ENCODE assay signal across 8 cellular contexts in the genomic region with DNA sequence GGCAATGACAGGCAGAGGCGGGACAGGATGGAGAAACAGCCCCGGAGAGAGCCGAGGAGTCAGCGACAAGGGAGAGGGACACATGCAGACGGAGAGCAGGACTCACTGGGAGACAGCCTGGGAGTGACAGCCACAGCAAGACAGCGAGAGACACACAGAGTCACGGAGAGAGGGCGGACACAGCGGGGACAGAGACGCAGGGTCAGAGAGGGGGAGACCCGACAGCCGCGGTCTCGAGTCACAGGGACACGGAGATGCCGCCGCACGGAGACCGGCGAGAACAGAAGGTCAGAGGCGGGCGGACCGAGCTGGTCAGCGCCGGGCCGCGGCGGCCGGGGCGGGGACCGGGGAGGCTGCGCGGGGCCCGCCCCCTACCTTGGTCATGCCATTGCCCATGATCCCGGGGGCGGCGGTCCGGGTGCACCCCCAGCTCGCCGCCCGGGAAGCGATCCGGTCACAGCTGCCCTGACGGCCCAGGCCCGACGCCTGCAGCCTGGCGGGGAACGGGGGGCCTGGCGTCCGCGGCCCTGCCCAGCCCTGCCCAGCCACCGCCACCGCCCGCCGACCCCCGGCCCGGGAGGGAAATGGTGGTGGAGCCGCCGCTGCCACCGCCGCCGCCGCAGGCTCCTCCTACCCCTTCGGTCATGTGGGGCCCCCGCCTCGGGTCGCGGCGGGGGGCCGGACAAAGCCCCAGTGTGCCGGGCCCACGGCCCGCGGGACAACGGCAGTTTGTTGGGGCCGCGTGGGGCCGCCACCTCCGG. TPM values are rescaled to one million over a fixed set of nuclear protein-coding genes. Genes with fewer than 3 reads are reported as not detected.
A peak's percentile ranks its signal among the peaks of the same experiment; 100 is the strongest.
DNase-seq lines count a peak whose midpoint lies in the region; ATAC-seq and TF ChIP-seq lines count a peak whose summit lies in the region.

Gene DUSP15 (minus strand): TSS at position 586 of the 761 bp plus-strand sequence. CDS start 190 bp downstream, at position 396.
A gene with protein sequence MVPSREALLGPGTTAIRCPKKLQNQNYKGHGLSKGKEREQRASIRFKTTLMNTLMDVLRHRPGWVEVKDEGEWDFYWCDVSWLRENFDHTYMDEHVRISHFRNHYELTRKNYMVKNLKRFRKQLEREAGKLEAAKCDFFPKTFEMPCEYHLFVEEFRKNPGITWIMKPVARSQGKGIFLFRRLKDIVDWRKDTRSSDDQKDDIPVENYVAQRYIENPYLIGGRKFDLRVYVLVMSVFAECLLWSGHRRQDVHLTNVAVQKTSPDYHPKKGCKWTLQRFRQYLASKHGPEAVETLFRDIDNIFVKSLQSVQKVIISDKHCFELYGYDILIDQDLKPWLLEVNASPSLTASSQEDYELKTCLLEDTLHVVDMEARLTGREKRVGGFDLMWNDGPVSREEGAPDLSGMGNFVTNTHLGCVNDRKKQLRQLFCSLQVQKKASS (plus strand): TSS at position 693 of the 761 bp plus-strand sequence. CDS start 493 bp downstream, outside the sequence.

- ATAC-seq in GM21825 (IDR thresholded peaks at IDR 0.05; ENCODE audit: unreplicated experiment) = no peak

- H3K4me3 ChIP-seq in NB4 (ENCODE audit: low read depth, low read length) (peak within 1 kb of the TSS; percentile 39), mammary epithelial cell (replicated peaks in 1 of 3; ENCODE audit: insufficient read depth in 1 of 3, low read depth in 2 of 3, low read length in 3 of 3) (peak within 1 kb of the TSS; percentile 40 to 47 (median 43)), kidney epithelial cell (ENCODE audit: low read depth, low read length) (peak within 1 kb of the TSS; percentile 37), smooth muscle cell (peak within 1 kb of the TSS; percentile 87)

- H3K27me3 ChIP-seq in mammary epithelial cell (ENCODE audit: insufficient read depth, low read length) = peaks cover 32% of the 10 kb centered on the region
- H3K27me3 ChIP-seq in kidney epithelial cell (ENCODE audit: control insufficient read depth, insufficient read depth, low read length) = peaks cover 44% of the 10 kb centered on the region
- H3K27me3 ChIP-seq in smooth muscle cell (ENCODE audit: low read depth) = peaks cover 15% of the 10 kb centered on the region

- no peaks in the 10 kb centered on the region for H4K20me1 ChIP-seq in mammary epithelial cell (ENCODE audit: insufficient read depth, low read length)
- H4K20me1 ChIP-seq in smooth muscle cell (ENCODE audit: low read depth) = no peaks in the 10 kb centered on the region

- H3K36me3 ChIP-seq in mammary epithelial cell (ENCODE audit: insufficient read depth, low read length) (no peaks in the 10 kb centered on the region), kidney epithelial cell (ENCODE audit: control insufficient read depth, insufficient read depth, low read length) (no peaks in the 10 kb centered on the region), smooth muscle cell (ENCODE audit: low read depth) (no peaks in the 10 kb centered on the region)

- no peaks in the 10 kb centered on the region for H3F3A ChIP-seq in smooth muscle cell (ENCODE audit: low read depth)

- in situ Hi-C loops in G401 (cut with HindIII; ENCODE audit: low sequenced_read_pairs) (no loop called here), mammary epithelial cell (cut with MboI; ENCODE audit: low sequenced_read_pairs in 2 of 2) (no loop called here)

- no peak for TF ChIP-seq POLR2A in NB4 (IDR thresholded peaks at IDR 0.05; ENCODE audit: extremely low read depth, insufficient read length)

- peak; percentile 46 for DNase-seq in G401 (ENCODE audit: low spot score)
- DNase-seq in NB4 (ENCODE audit: low read depth) = peak; percentile 30
- DNase-seq in mammary epithelial cell = no peak
- no peak for DNase-seq in kidney epithelial cell (ENCODE audit: low read depth)
- peak; percentile 62 for DNase-seq in smooth muscle cell (lab: John Stamatoyannopoulos, UW; ENCODE audit: unreplicated experiment)
- no peak for DNase-seq in RPMI8226
- DNase-seq in T1000 (lab: John Stamatoyannopoulos, UW) = no peak

- H3K79me2 ChIP-seq in mammary epithelial cell (ENCODE audit: insufficient read depth, low read length) (no peaks in the 10 kb centered on the region), smooth muscle cell (ENCODE audit: low read depth) (no peaks in the 10 kb centered on the region)

- intact Hi-C loops in mammary epithelial cell (cut with micrococcal nuclease) = no loop called here

- CTCF ChIA-PET in mammary epithelial cell (lab: Charles Lee; ENCODE audit: low non-redundant PET) = no interaction called here

- dilution Hi-C loops in mammary epithelial cell (cut with HindIII; ENCODE audit: low sequenced_read_pairs) = loop anchor here (5.0 kb wide), 2 partner anchors 52 to 212 kb away; no protein-coding TSS in a partner anchor

- TF ChIP-seq CTCF in NB4 (IDR thresholded peaks at IDR 0.05; ENCODE audit: low read depth, low read length) (no peak), mammary epithelial cell (conservative IDR thresholded peaks at IDR 0.05 in 1 of 2, IDR thresholded peaks at IDR 0.05 in 1 of 2; ENCODE audit: extremely low read depth in 1 of 2, insufficient read depth in 1 of 2, low read depth in 1 of 2, low read length in 2 of 2) (no peak), kidney epithelial cell (IDR thresholded peaks at IDR 0.05; ENCODE audit: insufficient read depth, low read length, poor library complexity, severe bottlenecking) (no peak), smooth muscle cell (IDR thresholded peaks at IDR 0.05; ENCODE audit: borderline replicate concordance, insufficient read depth, poor library complexity, severe bottlenecking) (no peak)

- H3K4me1 ChIP-seq in mammary epithelial cell (ENCODE audit: insufficient read depth, low read length) (peaks cover 9% of the 10 kb centered on the region), smooth muscle cell (ENCODE audit: low read depth) (no peaks in the 10 kb centered on the region)

- H3K9me3 ChIP-seq in mammary epithelial cell (replicated peaks; ENCODE audit: insufficient read depth, low read length) = no peaks in the 10 kb centered on the region
- H3K9me3 ChIP-seq in smooth muscle cell (replicated peaks; ENCODE audit: low read depth) = no peaks in the 10 kb centered on the region

- H3K9ac ChIP-seq in mammary epithelial cell (ENCODE audit: insufficient read depth, low read length) (no peak within 1 kb of the TSS), smooth muscle cell (ENCODE audit: low read depth) (peak within 1 kb of the TSS; percentile 71)

- no TSS peak for BruUV-seq in mammary epithelial cell (replicated peaks; lab: Mats Ljungman, UMichigan)

- H3K4me2 ChIP-seq in mammary epithelial cell (ENCODE audit: insufficient read depth, low read depth, low read length) = peak within 1 kb of the TSS; percentile 81
- H3K4me2 ChIP-seq in smooth muscle cell = peak within 1 kb of the TSS; percentile 99

- H2AFZ ChIP-seq in mammary epithelial cell (ENCODE audit: low read depth, low read length) (peak within 1 kb of the TSS; percentile 82), smooth muscle cell (ENCODE audit: low read depth) (peak within 1 kb of the TSS; percentile 98)

- H3K27ac ChIP-seq in mammary epithelial cell (ENCODE audit: insufficient read depth, low read depth, low read length) = no peak within 1 kb of the TSS
- no peak within 1 kb of the TSS for H3K27ac ChIP-seq in smooth muscle cell (ENCODE audit: low read depth)

- WGBS in mammary epithelial cell (ENCODE audit: low coverage, missing lambda C conversion rate) = 4% methylated on average over 11 of the region's 79 CpGs
- WGBS in smooth muscle cell (ENCODE audit: low lambda C conversion rate) = 2% methylated on average over 45 of the region's 79 CpGs

RNA-seq across cellular contexts. Expression of gene DUSP15, which starts in this region (rescaled TPM):
- 0.37 and 3.4 TPM in 2 replicates for total RNA-seq in G401 (2014; rRNA removed; shearing (Covaris generic))
- total RNA-seq in mammary epithelial cell (under 1 TPM in 1 of 2 donors, not detected in 1; 0.67 TPM), kidney epithelial cell (4.1 and 4.5 TPM in 2 replicates), smooth muscle cell (10.2 and 13.6 TPM in 2 replicates)
- polyA plus RNA-seq in mammary epithelial cell (not detected), smooth muscle cell (3.7 and 6.2 TPM in 2 replicates)
- polyA minus RNA-seq in mammary epithelial cell = not detected

RNA-seq across cellular contexts. Expression of the second gene that starts in this region (rescaled TPM):
- 2.0 TPM in 1 of 2 replicates, not detected in the other for total RNA-seq in G401 (2014; rRNA removed; shearing (Covaris generic))
- under 1 TPM; 0.17 to 0.21 TPM for total RNA-seq in mammary epithelial cell
- polyA plus RNA-seq in mammary epithelial cell = 0.02 TPM
- not detected for polyA minus RNA-seq in mammary epithelial cell
- not detected in 2 replicates for total RNA-seq in kidney epithelial cell
- not detected in 2 replicates for total RNA-seq in smooth muscle cell
- 0.13 and 0.18 TPM in 2 replicates for polyA plus RNA-seq in smooth muscle cell

Comparison
In these comparisons a context has a peak if more than half of its experiments do, and no peak if none do; other contexts are left out.
1. DNase-seq: peak in G401 (single experiment), NB4 (single experiment) and smooth muscle cell (single experiment); none in mammary epithelial cell (single experiment), kidney epithelial cell (single experiment), RPMI8226 (single experiment) and T1000 (single experiment).
2. H3K4me3 ChIP-seq: peak in every context shown above with its lines; median percentile 87 in smooth muscle cell; 43 in mammary epithelial cell; 39 in NB4; 37 in kidney epithelial cell.